ENCODE assay signal across 12 cellular contexts in genomic region chr2:152558174-152559091, GRCh38.
A peak's percentile ranks its signal among the peaks of the same experiment; 100 is the strongest.
DNase-seq lines count a peak whose midpoint lies in the region; ATAC-seq and TF ChIP-seq lines count a peak whose summit lies in the region.
"Had no signal": no experiment of that assay in that cellular context is flagged by ENCODE, and none has a peak within 500 bp of the region (broad histone marks: within the 10 kb centered on the region; RNA-seq: fewer than 3 reads in every experiment).

No MANE protein-coding gene starts in this region.

- H3K9me3 ChIP-seq in left lung (no peaks in the 10 kb centered on the region), body of pancreas (no peaks in the 10 kb centered on the region), aorta (ENCODE audit: control insufficient read depth, low read length) (no peaks in the 10 kb centered on the region)

- no peak overlapping the region for H3K27ac ChIP-seq in left lung
- no peak overlapping the region for H3K27ac ChIP-seq in body of pancreas
- H3K27ac ChIP-seq in aorta (ENCODE audit: low read depth in 1 of 2, low read length in 2 of 2), result no peak overlapping the region
- H3K27ac ChIP-seq: VCaP had no signal

- TF ChIP-seq CTCF in left lung (IDR thresholded peaks at IDR 0.05), result no peak
- TF ChIP-seq CTCF in body of pancreas (IDR thresholded peaks at IDR 0.05), result no peak

- peak; percentile 74 for ATAC-seq in HG03521 (IDR thresholded peaks at IDR 0.05; ENCODE audit: unreplicated experiment)
- peak; percentile 45 for ATAC-seq in left lung
- ATAC-seq in body of pancreas, result no peak
- no peak for ATAC-seq in GM18502 (IDR thresholded peaks at IDR 0.05; ENCODE audit: poor library complexity, unreplicated experiment)
- no peak for ATAC-seq in aorta (ENCODE audit: low FRiP score)
- no peak for ATAC-seq in GM21737 (IDR thresholded peaks at IDR 0.05; ENCODE audit: unreplicated experiment)

- H3K27me3 ChIP-seq in left lung (no peaks in the 10 kb centered on the region), body of pancreas (no peaks in the 10 kb centered on the region), aorta (ENCODE audit: control insufficient read depth in 1 of 2, insufficient read depth in 2 of 2, low read length in 1 of 2) (no peaks in the 10 kb centered on the region)

- H3K4me1 ChIP-seq in left lung, result no peaks in the 10 kb centered on the region
- H3K4me1 ChIP-seq in body of pancreas, result peaks cover 4% of the 10 kb centered on the region
- H3K4me1 ChIP-seq in aorta (ENCODE audit: control insufficient read depth in 1 of 2, insufficient read depth in 2 of 2, low read length in 2 of 2), result no peaks in the 10 kb centered on the region

- 91% methylated on average over 7 of the region's 7 CpGs for WGBS in body of pancreas, 2 donors
- WGBS in aorta, 2 donors, result 93 to 94% methylated on average over 7 of the region's 7 CpGs

- no peak for TF ChIP-seq POLR2A in body of pancreas (IDR thresholded peaks at IDR 0.05)

- H3K4me3 ChIP-seq in left lung, result no peak overlapping the region
- H3K4me3 ChIP-seq in body of pancreas, result no peak overlapping the region
- H3K4me3 ChIP-seq in aorta (ENCODE audit: low read length in 2 of 2), result no peak overlapping the region

- peak; percentile 93 for DNase-seq in DMS 273 (lab: John Stamatoyannopoulos, UW; ENCODE audit: unreplicated experiment)
- peak; percentile 83 for DNase-seq in amniotic epithelial cell (ENCODE audit: low read depth)
- no peak for DNase-seq in left lung
- DNase-seq in body of pancreas, result no peak
- no peak for DNase-seq in aorta
- DNase-seq: activated naive CD4-positive, alpha-beta T cell treated with anti-CD3 and anti-CD28 coated beads for 36 hours; glutamatergic neuron; NCI-H187 treated with DMSO at 0.1 percent for 48 hours had no signal

- intact Hi-C loops in left lung (cut with DNase I), result no loop called here
- intact Hi-C loops in body of pancreas (cut with DNase I), result no loop called here
- intact Hi-C loops in aorta (cut with DNase I), result no loop called here

- peaks cover 0 to 20% of the 10 kb centered on the region in 2 donors for H3K36me3 ChIP-seq in left lung
- H3K36me3 ChIP-seq in body of pancreas (replicated peaks in 1 of 2; ENCODE audit: insufficient read depth in 1 of 2, low read depth in 2 of 2), result peaks cover 0 to 3% of the 10 kb centered on the region in 2 donors
- peaks cover 2 to 5% of the 10 kb centered on the region in 2 donors for H3K36me3 ChIP-seq in aorta (ENCODE audit: control insufficient read depth in 1 of 2, insufficient read depth in 2 of 2, low read length in 1 of 2)

Comparison
In these comparisons a context has a peak if more than half of its experiments do, and no peak if none do; other contexts are left out.
1. DNase-seq: peak in DMS 273 (single experiment) and amniotic epithelial cell (single experiment); none in left lung (0 of 2), body of pancreas (0 of 4) and aorta (0 of 2).
2. ATAC-seq: peak in HG03521 (single experiment) and left lung (single experiment); none in body of pancreas (single experiment), GM18502 (single experiment), aorta (single experiment) and GM21737 (single experiment).